8 cellular contexts compared by ENCODE assay signal in genomic region chr14:68682166-68683103, GRCh38.
DNase-seq lines count a peak whose midpoint lies in the region; ATAC-seq and TF ChIP-seq lines count a peak whose summit lies in the region.

No MANE protein-coding gene starts in this region.

- H3K36me3 ChIP-seq in CD4-positive, alpha-beta memory T cell (ENCODE audit: insufficient read depth, low read length): no peaks in the 10 kb centered on the region

- CTCF ChIA-PET in CD4-positive, alpha-beta memory T cell (lab: Charles Lee; ENCODE audit: partially characterized antibody): interaction anchor here (0.7 to 7.0 kb wide), 13 partner anchors 11 to 434 kb away, joined by 3 to 68 read pairs (median 5); partner anchors contain the start of gene ZFP36L1

- H3K27ac ChIP-seq in CD4-positive, alpha-beta memory T cell (ENCODE audit: low read depth, low read length): peak overlapping the region; percentile 70
- peak overlapping the region; percentile 92 for H3K27ac ChIP-seq in foreskin keratinocyte

- no peak for TF ChIP-seq CTCF in foreskin keratinocyte (conservative IDR thresholded peaks at IDR 0.05)

- no peak for ATAC-seq in foreskin keratinocyte
- ATAC-seq in HG03039 (IDR thresholded peaks at IDR 0.05; ENCODE audit: unreplicated experiment): no peak

- POLR2A ChIA-PET in CD4-positive, alpha-beta memory T cell (lab: Charles Lee; ENCODE audit: partially characterized antibody): interaction anchor here (0.6 to 9.5 kb wide), 22 partner anchors 9 to 1355 kb away, joined by 3 to 581 read pairs (median 7); partner anchors contain the start of gene ZFP36L1

- H3K9me3 ChIP-seq in CD4-positive, alpha-beta memory T cell (ENCODE audit: control insufficient read depth in 1 of 2, low read length in 2 of 2): no peaks in the 10 kb centered on the region

- peaks cover 0 to 2% of the 10 kb centered on the region in 2 donors for H3K36me3 Mint-ChIP-seq in CD4-positive, alpha-beta memory T cell
- H3K36me3 Mint-ChIP-seq in activated T-helper 2 cell treated with anti-CD3 and anti-CD28 coated beads, Interferon-gamma antibody, Interleukin-2, Interleukin-4, amounts not matched to agents 10 μg/mL and 5 μg/mL and 100 μg/mL, durations not matched to agents 14 hours and 24 hours and 36 hours (ENCODE audit: low read depth): no peaks in the 10 kb centered on the region

- intact Hi-C loops in CD4-positive, alpha-beta memory T cell (cut with micrococcal nuclease): loop anchor here (10.0 kb wide), 2 partner anchors 58 to 398 kb away; no protein-coding TSS in a partner anchor
- intact Hi-C loops in activated T-helper 2 cell treated with anti-CD3 and anti-CD28 coated beads, Interferon-gamma antibody, Interleukin-2, Interleukin-4, amounts not matched to agents 10 μg/mL and 5 μg/mL and 100 μg/mL, durations not matched to agents 14 hours and 24 hours and 36 hours (cut with micrococcal nuclease): no loop called here
- intact Hi-C loops in posterior vena cava (cut with DNase I): no loop called here

- in situ Hi-C loops in G401 (cut with HindIII; ENCODE audit: low sequenced_read_pairs): no loop called here

- peaks cover 58% of the 10 kb centered on the region for H3K4me1 ChIP-seq in CD4-positive, alpha-beta memory T cell (ENCODE audit: insufficient read depth, low read length)
- peaks cover 71% of the 10 kb centered on the region for H3K4me1 ChIP-seq in foreskin keratinocyte

- H3K27me3 Mint-ChIP-seq in CD4-positive, alpha-beta memory T cell: no peaks in the 10 kb centered on the region
- no peaks in the 10 kb centered on the region for H3K27me3 Mint-ChIP-seq in activated T-helper 2 cell treated with anti-CD3 and anti-CD28 coated beads, Interferon-gamma antibody, Interleukin-2, Interleukin-4, amounts not matched to agents 10 μg/mL and 5 μg/mL and 100 μg/mL, durations not matched to agents 14 hours and 24 hours and 36 hours (ENCODE audit: low read depth)

- peak in 4 of 5 donors; percentile 18 to 69 (median 23) for DNase-seq in CD4-positive, alpha-beta memory T cell
- DNase-seq in NCI-H2227 treated with DMSO at 0.1 percent for 48 hours (lab: John Stamatoyannopoulos, UW) (peak; percentile 56), foreskin keratinocyte (peak; percentile 86 to 94), posterior vena cava (ENCODE audit: low spot score) (peak; percentile 77), G401 (ENCODE audit: low spot score) (no peak), retina (no peak)
- no peak for DNase-seq in activated T-helper 2 cell treated with anti-CD3 and anti-CD28 coated beads, Interferon-gamma antibody, Interleukin-2, Interleukin-4, amounts not matched to agents 10 μg/mL and 5 μg/mL and 100 μg/mL, durations not matched to agents 14 hours and 24 hours and 36 hours (ENCODE audit: low spot score)

- H3K4me3 ChIP-seq in CD4-positive, alpha-beta memory T cell (ENCODE audit: low read length in 2 of 2): no peak overlapping the region

- H3K27ac Mint-ChIP-seq in CD4-positive, alpha-beta memory T cell: peak overlapping the region; percentile 89 to 97 (median 96)
- peak overlapping the region; percentile 82 for H3K27ac Mint-ChIP-seq in activated T-helper 2 cell treated with anti-CD3 and anti-CD28 coated beads, Interferon-gamma antibody, Interleukin-2, Interleukin-4, amounts not matched to agents 10 μg/mL and 5 μg/mL and 100 μg/mL, durations not matched to agents 14 hours and 24 hours and 36 hours

- H3K27me3 ChIP-seq in CD4-positive, alpha-beta memory T cell (ENCODE audit: insufficient read depth, low read length): no peaks in the 10 kb centered on the region
- no peaks in the 10 kb centered on the region for H3K27me3 ChIP-seq in foreskin keratinocyte

- H3K9me3 Mint-ChIP-seq in CD4-positive, alpha-beta memory T cell: no peaks in the 10 kb centered on the region
- no peaks in the 10 kb centered on the region for H3K9me3 Mint-ChIP-seq in activated T-helper 2 cell treated with anti-CD3 and anti-CD28 coated beads, Interferon-gamma antibody, Interleukin-2, Interleukin-4, amounts not matched to agents 10 μg/mL and 5 μg/mL and 100 μg/mL, durations not matched to agents 14 hours and 24 hours and 36 hours

- peak overlapping the region in 7 of 8 donors; percentile 9 to 72 (median 57) for H3K4me3 Mint-ChIP-seq in CD4-positive, alpha-beta memory T cell
- no peak overlapping the region for H3K4me3 Mint-ChIP-seq in activated T-helper 2 cell treated with anti-CD3 and anti-CD28 coated beads, Interferon-gamma antibody, Interleukin-2, Interleukin-4, amounts not matched to agents 10 μg/mL and 5 μg/mL and 100 μg/mL, durations not matched to agents 14 hours and 24 hours and 36 hours (ENCODE audit: low read depth)

- H3K4me1 Mint-ChIP-seq in CD4-positive, alpha-beta memory T cell: peaks cover 46 to 71% (median 59%) of the 10 kb centered on the region in 4 donors
- peaks cover 46% of the 10 kb centered on the region for H3K4me1 Mint-ChIP-seq in activated T-helper 2 cell treated with anti-CD3 and anti-CD28 coated beads, Interferon-gamma antibody, Interleukin-2, Interleukin-4, amounts not matched to agents 10 μg/mL and 5 μg/mL and 100 μg/mL, durations not matched to agents 14 hours and 24 hours and 36 hours (ENCODE audit: low read depth)

Comparison
In these comparisons a context has a peak if more than half of its experiments do, and no peak if none do; other contexts are left out.
1. DNase-seq: peak in CD4-positive, alpha-beta memory T cell (4 of 5), NCI-H2227 treated with DMSO at 0.1 percent for 48 hours (single experiment), foreskin keratinocyte (2 of 2) and posterior vena cava (single experiment); none in activated T-helper 2 cell treated with anti-CD3 and anti-CD28 coated beads, Interferon-gamma antibody, Interleukin-2, Interleukin-4, amounts not matched to agents 10 μg/mL and 5 μg/mL and 100 μg/mL, durations not matched to agents 14 hours and 24 hours and 36 hours (single experiment), G401 (single experiment) and retina (single experiment).